9 cellular contexts compared by ENCODE assay signal in genomic region chrX:46637937-46638336, GRCh38.
DNase-seq lines count a peak whose midpoint lies in the region; ATAC-seq and TF ChIP-seq lines count a peak whose summit lies in the region.
"Had no signal": no experiment of that assay in that cellular context is flagged by ENCODE, and none has a peak within 500 bp of the region (broad histone marks: within the 10 kb centered on the region; RNA-seq: fewer than 3 reads in every experiment).

No MANE protein-coding gene starts in this region.

- no peak overlapping the region for H3K4me3 Mint-ChIP-seq in T-helper 2 cell treated with Interferon-gamma antibody and Interleukin-4, amounts not matched to agents 5 μg/mL and 100 μg/mL, for 36 hours
- no peak overlapping the region for H3K4me3 Mint-ChIP-seq in endothelial cell (ENCODE audit: unreplicated experiment)
- H3K4me3 Mint-ChIP-seq in nephron progenitor cell, result no peak overlapping the region
- H3K4me3 Mint-ChIP-seq: brain had no signal

- DNase-seq in stimulated activated CD4-positive, alpha-beta T cell treated with anti-CD3 and anti-CD28 coated beads, Interleukin-15, amount 100 ng/mL, for 24 hours, result peak; percentile 29
- no peak for DNase-seq in stimulated activated CD4-positive, alpha-beta T cell treated with anti-CD3 and anti-CD28 coated beads, Interleukin-1b, Interleukin-23, amount 100 ng/mL, for 48 hours
- peak; percentile 42 for DNase-seq in T-helper 2 cell treated with Interferon-gamma antibody and Interleukin-4, amounts not matched to agents 5 μg/mL and 100 μg/mL, for 36 hours (ENCODE audit: low spot score)
- DNase-seq in stimulated activated naive CD8-positive, alpha-beta T cell treated with anti-CD3 and anti-CD28 coated beads, Interleukin-15, Interleukin-2, amounts not matched to agents 100 U/mL and 50 U/mL, for 24 hours, result no peak
- DNase-seq in endothelial cell (ENCODE audit: low spot score), result no peak
- DNase-seq in nephron progenitor cell, result no peak
- no peak for DNase-seq in KBM-7

- ATAC-seq in HG02973 (IDR thresholded peaks at IDR 0.05; ENCODE audit: unreplicated experiment), result peak; percentile 70
- peak; percentile 78 for ATAC-seq in stimulated activated naive CD8-positive, alpha-beta T cell treated with anti-CD3 and anti-CD28 coated beads, Interleukin-15, Interleukin-2, amounts not matched to agents 100 U/mL and 50 U/mL, for 24 hours

- H3K4me1 Mint-ChIP-seq in T-helper 2 cell treated with Interferon-gamma antibody and Interleukin-4, amounts not matched to agents 5 μg/mL and 100 μg/mL, for 36 hours (ENCODE audit: low read depth), result peaks cover 35% of the 10 kb centered on the region
- H3K4me1 Mint-ChIP-seq in endothelial cell (ENCODE audit: unreplicated experiment), result peaks cover 8% of the 10 kb centered on the region
- H3K4me1 Mint-ChIP-seq in nephron progenitor cell, result no peaks in the 10 kb centered on the region
- H3K4me1 Mint-ChIP-seq: brain had no signal

- in situ Hi-C loops in KBM-7 (cut with MboI; ENCODE audit: low pct_unique_long_range_greater_than_20kb, low sequenced_read_pairs), result no loop called here

- no peak overlapping the region for H3K27ac Mint-ChIP-seq in T-helper 2 cell treated with Interferon-gamma antibody and Interleukin-4, amounts not matched to agents 5 μg/mL and 100 μg/mL, for 36 hours
- H3K27ac Mint-ChIP-seq in endothelial cell (ENCODE audit: unreplicated experiment), result no peak overlapping the region
- H3K27ac Mint-ChIP-seq in nephron progenitor cell, result no peak overlapping the region
- H3K27ac Mint-ChIP-seq: brain had no signal

- H3K36me3 Mint-ChIP-seq in T-helper 2 cell treated with Interferon-gamma antibody and Interleukin-4, amounts not matched to agents 5 μg/mL and 100 μg/mL, for 36 hours (ENCODE audit: low read depth), result peaks cover 28% of the 10 kb centered on the region
- H3K36me3 Mint-ChIP-seq in endothelial cell (ENCODE audit: low read depth, unreplicated experiment), result no peaks in the 10 kb centered on the region
- H3K36me3 Mint-ChIP-seq in nephron progenitor cell (ENCODE audit: low read depth), result no peaks in the 10 kb centered on the region
- H3K36me3 Mint-ChIP-seq: brain had no signal

- no peaks in the 10 kb centered on the region for H3K27me3 Mint-ChIP-seq in T-helper 2 cell treated with Interferon-gamma antibody and Interleukin-4, amounts not matched to agents 5 μg/mL and 100 μg/mL, for 36 hours (ENCODE audit: low read depth)
- H3K27me3 Mint-ChIP-seq in endothelial cell (ENCODE audit: unreplicated experiment) (no peaks in the 10 kb centered on the region), nephron progenitor cell (ENCODE audit: low read depth, poor library complexity) (no peaks in the 10 kb centered on the region)
- H3K27me3 Mint-ChIP-seq: brain had no signal

- TF ChIP-seq CTCF in endothelial cell (IDR thresholded peaks at IDR 0.05; ENCODE audit: unreplicated experiment) (no peak), nephron progenitor cell (IDR thresholded peaks at IDR 0.05) (no peak)

- H3K9me3 Mint-ChIP-seq in T-helper 2 cell treated with Interferon-gamma antibody and Interleukin-4, amounts not matched to agents 5 μg/mL and 100 μg/mL, for 36 hours, result no peaks in the 10 kb centered on the region
- H3K9me3 Mint-ChIP-seq in endothelial cell (ENCODE audit: unreplicated experiment), result no peaks in the 10 kb centered on the region
- peaks cover 29% of the 10 kb centered on the region for H3K9me3 Mint-ChIP-seq in nephron progenitor cell

Comparison
In these comparisons a context has a peak if more than half of its experiments do, and no peak if none do; other contexts are left out.
1. DNase-seq: peak in stimulated activated CD4-positive, alpha-beta T cell treated with anti-CD3 and anti-CD28 coated beads, Interleukin-15, amount 100 ng/mL, for 24 hours (single experiment) and T-helper 2 cell treated with Interferon-gamma antibody and Interleukin-4, amounts not matched to agents 5 μg/mL and 100 μg/mL, for 36 hours (single experiment); none in stimulated activated CD4-positive, alpha-beta T cell treated with anti-CD3 and anti-CD28 coated beads, Interleukin-1b, Interleukin-23, amount 100 ng/mL, for 48 hours (single experiment), stimulated activated naive CD8-positive, alpha-beta T cell treated with anti-CD3 and anti-CD28 coated beads, Interleukin-15, Interleukin-2, amounts not matched to agents 100 U/mL and 50 U/mL, for 24 hours (single experiment), endothelial cell (single experiment), nephron progenitor cell (single experiment) and KBM-7 (single experiment).